2 cellular contexts compared by ENCODE assay signal in the genomic region with DNA sequence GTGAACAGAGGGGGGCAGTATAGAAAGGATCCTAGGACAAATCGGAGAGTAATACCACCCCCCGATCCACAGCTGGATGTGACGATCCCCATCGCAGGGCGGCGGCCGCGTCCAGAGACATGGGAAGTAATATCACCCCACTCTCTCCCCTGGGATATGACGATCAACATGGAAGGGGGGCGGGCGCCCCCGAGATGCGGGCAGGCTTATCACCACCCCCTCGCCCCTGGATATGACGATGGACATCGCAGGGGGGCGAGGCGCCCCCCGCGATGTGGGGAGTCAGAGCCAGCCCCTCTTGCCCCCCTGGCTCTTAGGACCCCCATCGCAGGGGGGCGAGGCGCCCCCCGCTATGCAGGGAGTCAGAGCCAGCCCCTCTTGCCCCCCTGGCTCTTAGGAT.
TF ChIP-seq lines count a peak whose summit lies in the region.

No MANE protein-coding gene starts in this region.

TF ChIP-seq in SK-N-SH, 30 proteins besides CTCF, POLR2A, EP300 and RAD21 (continued from another document):
- TF ChIP-seq, protein P1, sequence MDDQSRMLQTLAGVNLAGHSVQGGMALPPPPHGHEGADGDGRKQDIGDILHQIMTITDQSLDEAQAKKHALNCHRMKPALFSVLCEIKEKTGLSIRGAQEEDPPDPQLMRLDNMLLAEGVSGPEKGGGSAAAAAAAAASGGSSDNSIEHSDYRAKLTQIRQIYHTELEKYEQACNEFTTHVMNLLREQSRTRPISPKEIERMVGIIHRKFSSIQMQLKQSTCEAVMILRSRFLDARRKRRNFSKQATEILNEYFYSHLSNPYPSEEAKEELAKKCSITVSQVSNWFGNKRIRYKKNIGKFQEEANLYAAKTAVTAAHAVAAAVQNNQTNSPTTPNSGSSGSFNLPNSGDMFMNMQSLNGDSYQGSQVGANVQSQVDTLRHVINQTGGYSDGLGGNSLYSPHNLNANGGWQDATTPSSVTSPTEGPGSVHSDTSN (IDR thresholded peaks at IDR 0.05) = no peak
- TF ChIP-seq GABPA (IDR thresholded peaks at IDR 0.05; ENCODE audit: low read depth) = no peak
- TF ChIP-seq YY1 (IDR thresholded peaks at IDR 0.05; ENCODE audit: low read depth) = no peak
- no peak for TF ChIP-seq FOSL2 (IDR thresholded peaks at IDR 0.05; ENCODE audit: borderline replicate concordance, low read depth)
- TF ChIP-seq, protein P2, sequence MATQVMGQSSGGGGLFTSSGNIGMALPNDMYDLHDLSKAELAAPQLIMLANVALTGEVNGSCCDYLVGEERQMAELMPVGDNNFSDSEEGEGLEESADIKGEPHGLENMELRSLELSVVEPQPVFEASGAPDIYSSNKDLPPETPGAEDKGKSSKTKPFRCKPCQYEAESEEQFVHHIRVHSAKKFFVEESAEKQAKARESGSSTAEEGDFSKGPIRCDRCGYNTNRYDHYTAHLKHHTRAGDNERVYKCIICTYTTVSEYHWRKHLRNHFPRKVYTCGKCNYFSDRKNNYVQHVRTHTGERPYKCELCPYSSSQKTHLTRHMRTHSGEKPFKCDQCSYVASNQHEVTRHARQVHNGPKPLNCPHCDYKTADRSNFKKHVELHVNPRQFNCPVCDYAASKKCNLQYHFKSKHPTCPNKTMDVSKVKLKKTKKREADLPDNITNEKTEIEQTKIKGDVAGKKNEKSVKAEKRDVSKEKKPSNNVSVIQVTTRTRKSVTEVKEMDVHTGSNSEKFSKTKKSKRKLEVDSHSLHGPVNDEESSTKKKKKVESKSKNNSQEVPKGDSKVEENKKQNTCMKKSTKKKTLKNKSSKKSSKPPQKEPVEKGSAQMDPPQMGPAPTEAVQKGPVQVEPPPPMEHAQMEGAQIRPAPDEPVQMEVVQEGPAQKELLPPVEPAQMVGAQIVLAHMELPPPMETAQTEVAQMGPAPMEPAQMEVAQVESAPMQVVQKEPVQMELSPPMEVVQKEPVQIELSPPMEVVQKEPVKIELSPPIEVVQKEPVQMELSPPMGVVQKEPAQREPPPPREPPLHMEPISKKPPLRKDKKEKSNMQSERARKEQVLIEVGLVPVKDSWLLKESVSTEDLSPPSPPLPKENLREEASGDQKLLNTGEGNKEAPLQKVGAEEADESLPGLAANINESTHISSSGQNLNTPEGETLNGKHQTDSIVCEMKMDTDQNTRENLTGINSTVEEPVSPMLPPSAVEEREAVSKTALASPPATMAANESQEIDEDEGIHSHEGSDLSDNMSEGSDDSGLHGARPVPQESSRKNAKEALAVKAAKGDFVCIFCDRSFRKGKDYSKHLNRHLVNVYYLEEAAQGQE (IDR thresholded peaks at IDR 0.05; ENCODE audit: low read depth, low read length) = no peak
- TF ChIP-seq SIN3A (IDR thresholded peaks at IDR 0.05; ENCODE audit: borderline replicate concordance, low read depth, low read length) = no peak
- no peak for TF ChIP-seq TAF1 (IDR thresholded peaks at IDR 0.05; ENCODE audit: borderline replicate concordance, low read depth, low read length)
- no peak for TF ChIP-seq JUND (IDR thresholded peaks at IDR 0.05)
- TF ChIP-seq POLR2AphosphoS5 (IDR thresholded peaks at IDR 0.05; ENCODE audit: low read depth, low read length) = no peak
- TF ChIP-seq FOXM1 (IDR thresholded peaks at IDR 0.05; ENCODE audit: low read depth) = no peak
- TF ChIP-seq ELF1 (IDR thresholded peaks at IDR 0.05) = no peak
- no peak for TF ChIP-seq NRF1 (IDR thresholded peaks at IDR 0.05; ENCODE audit: low read depth, low read length)
- TF ChIP-seq, protein P3, sequence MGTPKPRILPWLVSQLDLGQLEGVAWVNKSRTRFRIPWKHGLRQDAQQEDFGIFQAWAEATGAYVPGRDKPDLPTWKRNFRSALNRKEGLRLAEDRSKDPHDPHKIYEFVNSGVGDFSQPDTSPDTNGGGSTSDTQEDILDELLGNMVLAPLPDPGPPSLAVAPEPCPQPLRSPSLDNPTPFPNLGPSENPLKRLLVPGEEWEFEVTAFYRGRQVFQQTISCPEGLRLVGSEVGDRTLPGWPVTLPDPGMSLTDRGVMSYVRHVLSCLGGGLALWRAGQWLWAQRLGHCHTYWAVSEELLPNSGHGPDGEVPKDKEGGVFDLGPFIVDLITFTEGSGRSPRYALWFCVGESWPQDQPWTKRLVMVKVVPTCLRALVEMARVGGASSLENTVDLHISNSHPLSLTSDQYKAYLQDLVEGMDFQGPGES (IDR thresholded peaks at IDR 0.05; ENCODE audit: low read depth, low read length) = no peak
- no peak for TF ChIP-seq SMC3 (IDR thresholded peaks at IDR 0.05; ENCODE audit: low read depth, low read length)

TF ChIP-seq in SK-N-SH treated with all-trans-retinoic acid at 6 μM for 48 hours, 23 proteins besides CTCF, POLR2A, EP300 and RAD21 (continued from another document):
- TF ChIP-seq, protein P4, sequence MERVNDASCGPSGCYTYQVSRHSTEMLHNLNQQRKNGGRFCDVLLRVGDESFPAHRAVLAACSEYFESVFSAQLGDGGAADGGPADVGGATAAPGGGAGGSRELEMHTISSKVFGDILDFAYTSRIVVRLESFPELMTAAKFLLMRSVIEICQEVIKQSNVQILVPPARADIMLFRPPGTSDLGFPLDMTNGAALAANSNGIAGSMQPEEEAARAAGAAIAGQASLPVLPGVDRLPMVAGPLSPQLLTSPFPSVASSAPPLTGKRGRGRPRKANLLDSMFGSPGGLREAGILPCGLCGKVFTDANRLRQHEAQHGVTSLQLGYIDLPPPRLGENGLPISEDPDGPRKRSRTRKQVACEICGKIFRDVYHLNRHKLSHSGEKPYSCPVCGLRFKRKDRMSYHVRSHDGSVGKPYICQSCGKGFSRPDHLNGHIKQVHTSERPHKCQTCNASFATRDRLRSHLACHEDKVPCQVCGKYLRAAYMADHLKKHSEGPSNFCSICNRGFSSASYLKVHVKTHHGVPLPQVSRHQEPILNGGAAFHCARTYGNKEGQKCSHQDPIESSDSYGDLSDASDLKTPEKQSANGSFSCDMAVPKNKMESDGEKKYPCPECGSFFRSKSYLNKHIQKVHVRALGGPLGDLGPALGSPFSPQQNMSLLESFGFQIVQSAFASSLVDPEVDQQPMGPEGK (CRISPR knock-in tag; IDR thresholded peaks at IDR 0.05; ENCODE audit: borderline replicate concordance) = no peak
- no peak for TF ChIP-seq GLIS3 (CRISPR knock-in tag; IDR thresholded peaks at IDR 0.05)
- TF ChIP-seq CSDC2 (CRISPR knock-in tag; IDR thresholded peaks at IDR 0.05) = no peak
- TF ChIP-seq ARNTL (CRISPR knock-in tag; IDR thresholded peaks at IDR 0.05; ENCODE audit: borderline replicate concordance, low read depth) = no peak
- no peak for TF ChIP-seq RARB (CRISPR knock-in tag; IDR thresholded peaks at IDR 0.05)
- TF ChIP-seq TOX (CRISPR knock-in tag; IDR thresholded peaks at IDR 0.05; ENCODE audit: borderline replicate concordance) = no peak
- TF ChIP-seq, protein P5, sequence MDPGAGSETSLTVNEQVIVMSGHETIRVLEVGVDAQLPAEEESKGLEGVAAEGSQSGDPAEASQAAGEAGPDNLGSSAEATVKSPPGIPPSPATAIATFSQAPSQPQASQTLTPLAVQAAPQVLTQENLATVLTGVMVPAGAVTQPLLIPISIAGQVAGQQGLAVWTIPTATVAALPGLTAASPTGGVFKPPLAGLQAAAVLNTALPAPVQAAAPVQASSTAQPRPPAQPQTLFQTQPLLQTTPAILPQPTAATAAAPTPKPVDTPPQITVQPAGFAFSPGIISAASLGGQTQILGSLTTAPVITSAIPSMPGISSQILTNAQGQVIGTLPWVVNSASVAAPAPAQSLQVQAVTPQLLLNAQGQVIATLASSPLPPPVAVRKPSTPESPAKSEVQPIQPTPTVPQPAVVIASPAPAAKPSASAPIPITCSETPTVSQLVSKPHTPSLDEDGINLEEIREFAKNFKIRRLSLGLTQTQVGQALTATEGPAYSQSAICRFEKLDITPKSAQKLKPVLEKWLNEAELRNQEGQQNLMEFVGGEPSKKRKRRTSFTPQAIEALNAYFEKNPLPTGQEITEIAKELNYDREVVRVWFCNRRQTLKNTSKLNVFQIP (CRISPR knock-in tag; IDR thresholded peaks at IDR 0.05; ENCODE audit: borderline replicate concordance, low read depth) = no peak
- no peak for TF ChIP-seq TCF4 (CRISPR knock-in tag; IDR thresholded peaks at IDR 0.05; ENCODE audit: borderline replicate concordance)
- TF ChIP-seq, protein P6, sequence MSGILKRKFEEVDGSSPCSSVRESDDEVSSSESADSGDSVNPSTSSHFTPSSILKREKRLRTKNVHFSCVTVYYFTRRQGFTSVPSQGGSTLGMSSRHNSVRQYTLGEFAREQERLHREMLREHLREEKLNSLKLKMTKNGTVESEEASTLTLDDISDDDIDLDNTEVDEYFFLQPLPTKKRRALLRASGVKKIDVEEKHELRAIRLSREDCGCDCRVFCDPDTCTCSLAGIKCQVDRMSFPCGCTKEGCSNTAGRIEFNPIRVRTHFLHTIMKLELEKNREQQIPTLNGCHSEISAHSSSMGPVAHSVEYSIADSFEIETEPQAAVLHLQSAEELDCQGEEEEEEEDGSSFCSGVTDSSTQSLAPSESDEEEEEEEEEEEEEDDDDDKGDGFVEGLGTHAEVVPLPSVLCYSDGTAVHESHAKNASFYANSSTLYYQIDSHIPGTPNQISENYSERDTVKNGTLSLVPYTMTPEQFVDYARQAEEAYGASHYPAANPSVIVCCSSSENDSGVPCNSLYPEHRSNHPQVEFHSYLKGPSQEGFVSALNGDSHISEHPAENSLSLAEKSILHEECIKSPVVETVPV (CRISPR knock-in tag; IDR thresholded peaks at IDR 0.05) = no peak
- TF ChIP-seq ZC3H10 (CRISPR knock-in tag; IDR thresholded peaks at IDR 0.05) = no peak
- TF ChIP-seq ZNF70 (CRISPR knock-in tag; IDR thresholded peaks at IDR 0.05) = no peak
